In genomic region chr4:123170843-123171242, GRCh38 we compare ENCODE assay signal across 23 cellular contexts.
"Had no signal": no experiment of that assay in that cellular context is flagged by ENCODE, and none has a peak within 500 bp of the region (broad histone marks: within the 10 kb centered on the region; RNA-seq: fewer than 3 reads in every experiment).

No MANE protein-coding gene starts in this region.

- H3K27me3 ChIP-seq: cardiac muscle cell, neutrophil, transverse colon had no signal

- H3K4me1 Mint-ChIP-seq: activated CD4-positive, alpha-beta T cell treated with anti-CD3 and anti-CD28 coated beads for 36 hours; activated naive CD8-positive, alpha-beta T cell treated with anti-CD3 and anti-CD28 coated beads, Interleukin-2, amount 10 ng/mL, durations not matched to agents 7 days and 5 days; nephron; WTC11 had no signal

- H3K4me3 ChIP-seq: cardiac muscle cell, smooth muscle cell, transverse colon had no signal

- H2AFZ ChIP-seq: parathyroid adenoma had no signal

- H3K27me3 Mint-ChIP-seq: activated CD4-positive, alpha-beta memory T cell treated with anti-CD3 and anti-CD28 coated beads for 36 hours; activated CD4-positive, alpha-beta T cell treated with anti-CD3 and anti-CD28 coated beads for 36 hours; activated naive CD8-positive, alpha-beta T cell treated with anti-CD3 and anti-CD28 coated beads, Interleukin-2, amount 10 ng/mL, durations not matched to agents 7 days and 5 days; stimulated activated naive B cell treated with anti-CD40 and anti-IgM and Interleukin-4, amounts not matched to agents 10 μg/mL and 1 μg/mL and 100 μg/mL, for 72 hours had no signal

- H3K79me2 ChIP-seq: parathyroid adenoma had no signal

- H3K27ac ChIP-seq: cardiac muscle cell, neutrophil, parathyroid adenoma, transverse colon had no signal

- H3K9me3 Mint-ChIP-seq: activated CD4-positive, alpha-beta memory T cell treated with anti-CD3 and anti-CD28 coated beads for 36 hours; activated naive CD8-positive, alpha-beta T cell treated with anti-CD3 and anti-CD28 coated beads, Interleukin-2, amount 10 ng/mL, durations not matched to agents 7 days and 5 days; stimulated activated naive B cell treated with anti-CD40 and anti-IgM and Interleukin-4, amounts not matched to agents 10 μg/mL and 1 μg/mL and 100 μg/mL, for 72 hours had no signal

- ATAC-seq: activated CD4-positive, alpha-beta T cell treated with anti-CD3 and anti-CD28 coated beads for 36 hours; left ventricle myocardium superior; sciatic nerve; stimulated activated naive B cell treated with anti-CD40 and anti-IgM and Interleukin-4, amounts not matched to agents 10 μg/mL and 1 μg/mL and 100 μg/mL, for 72 hours; WTC11 had no signal

- H3K9me3 ChIP-seq: neutrophil, transverse colon had no signal

- H3K4me1 ChIP-seq: parathyroid adenoma, transverse colon had no signal

- DNase-seq: activated CD4-positive, alpha-beta memory T cell treated with anti-CD3 and anti-CD28 coated beads for 36 hours; activated CD4-positive, alpha-beta T cell treated with anti-CD3 and anti-CD28 coated beads for 36 hours; activated naive CD4-positive, alpha-beta T cell treated with Interleukin-2 at 50 U/mL for 16 hours; activated naive CD8-positive, alpha-beta T cell treated with anti-CD3 and anti-CD28 coated beads, Interleukin-2, amount 10 ng/mL, durations not matched to agents 7 days and 5 days; activated T-cell treated with anti-CD3 and anti-CD28 coated beads, Interleukin-2, amount 50 U/mL, for 48 hours; amygdala; effector CD4-positive, alpha-beta T cell; erythroblast; foreskin melanocyte; kidney glomerular epithelial cell; left ventricle myocardium superior; stimulated activated CD4-positive, alpha-beta T cell treated with anti-CD3 and anti-CD28 coated beads, Interleukin-2, amount 100 ng/mL, for 48 hours; stimulated activated CD8-positive, alpha-beta memory T cell treated with anti-CD3 and anti-CD28 coated beads, Interleukin-4, amount 100 ng/mL, for 48 hours; stimulated activated naive B cell treated with anti-CD40 and anti-IgM and Interleukin-4, amounts not matched to agents 10 μg/mL and 1 μg/mL and 100 μg/mL, for 72 hours; T1000; transverse colon had no signal

- H3K4me3 Mint-ChIP-seq: activated CD4-positive, alpha-beta memory T cell treated with anti-CD3 and anti-CD28 coated beads for 36 hours; activated CD4-positive, alpha-beta T cell treated with anti-CD3 and anti-CD28 coated beads for 36 hours; activated naive CD8-positive, alpha-beta T cell treated with anti-CD3 and anti-CD28 coated beads, Interleukin-2, amount 10 ng/mL, durations not matched to agents 7 days and 5 days; nephron; stimulated activated naive B cell treated with anti-CD40 and anti-IgM and Interleukin-4, amounts not matched to agents 10 μg/mL and 1 μg/mL and 100 μg/mL, for 72 hours; WTC11 had no signal

- H3K36me3 Mint-ChIP-seq: stimulated activated naive B cell treated with anti-CD40 and anti-IgM and Interleukin-4, amounts not matched to agents 10 μg/mL and 1 μg/mL and 100 μg/mL, for 72 hours had no signal

- H3K36me3 ChIP-seq: cardiac muscle cell, neutrophil, transverse colon had no signal

- H3K27ac Mint-ChIP-seq: activated CD4-positive, alpha-beta memory T cell treated with anti-CD3 and anti-CD28 coated beads for 36 hours; activated CD4-positive, alpha-beta T cell treated with anti-CD3 and anti-CD28 coated beads for 36 hours; activated naive CD8-positive, alpha-beta T cell treated with anti-CD3 and anti-CD28 coated beads, Interleukin-2, amount 10 ng/mL, durations not matched to agents 7 days and 5 days; nephron; stimulated activated naive B cell treated with anti-CD40 and anti-IgM and Interleukin-4, amounts not matched to agents 10 μg/mL and 1 μg/mL and 100 μg/mL, for 72 hours; WTC11 had no signal

- H3K4me2 ChIP-seq: smooth muscle cell had no signal
